In the genomic region with DNA sequence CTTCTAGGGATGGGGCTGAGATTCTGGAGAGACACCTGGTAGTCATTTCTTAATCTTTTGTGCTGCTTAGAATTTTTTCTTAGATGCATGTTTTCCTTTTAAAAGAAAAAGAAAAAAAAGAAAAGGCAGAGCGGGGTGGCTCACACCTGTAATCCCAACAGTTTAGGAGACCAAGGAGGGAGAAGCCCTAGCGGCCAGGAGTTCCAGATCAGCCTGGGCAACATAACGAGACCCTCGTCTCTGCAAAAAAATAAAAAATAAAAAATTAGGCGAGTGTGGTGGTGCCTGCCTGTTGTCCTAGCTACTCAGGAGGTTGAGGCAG, we compare ENCODE assay signal across 19 cellular contexts. TPM values are rescaled to one million over a fixed set of nuclear protein-coding genes. Genes with fewer than 3 reads are reported as not detected.
"Had no signal": no experiment of that assay in that cellular context is flagged by ENCODE, and none has a peak within 500 bp of the region (broad histone marks: within the 10 kb centered on the region; RNA-seq: fewer than 3 reads in every experiment).

No MANE protein-coding gene starts in this region.

- DNase-seq: activated CD4-positive, alpha-beta T cell treated with anti-CD3 and anti-CD28 coated beads for 4 hours; activated effector memory CD4-positive, alpha-beta T cell treated with anti-CD3 and anti-CD28 coated beads, Interleukin-2, amount 50 U/mL, for 16 hours; activated naive CD8-positive, alpha-beta T cell treated with anti-CD3 and anti-CD28 coated beads for 36 hours; activated T-cell treated with anti-CD3 and anti-CD28 coated beads, Interleukin-2, amount 50 U/mL, for 1 hour; foreskin keratinocyte; head of caudate nucleus; pancreas; stimulated activated CD4-positive, alpha-beta T cell treated with anti-CD3 and anti-CD28 coated beads, Interleukin-4, amount 100 ng/mL, for 1 hour; stimulated activated CD8-positive, alpha-beta memory T cell treated with anti-CD3 and anti-CD28 coated beads, Interleukin-4, amount 100 ng/mL, for 48 hours; stimulated activated naive CD8-positive, alpha-beta T cell treated with anti-CD3 and anti-CD28 coated beads, Interleukin-15, amount 100 ng/mL, for 72 hours; T-helper 1 cell had no signal

- H3K9me3 Mint-ChIP-seq: activated naive CD8-positive, alpha-beta T cell treated with anti-CD3 and anti-CD28 coated beads for 36 hours; stimulated activated naive CD8-positive, alpha-beta T cell treated with anti-CD3 and anti-CD28 coated beads, Interleukin-15, amount 100 ng/mL, for 72 hours had no signal

- H3K27ac ChIP-seq: foreskin keratinocyte, pancreas, thoracic aorta, VCaP had no signal

- H3K36me3 Mint-ChIP-seq: activated naive CD8-positive, alpha-beta T cell treated with anti-CD3 and anti-CD28 coated beads for 36 hours had no signal

- H3K9me3 ChIP-seq: pancreas, thoracic aorta had no signal

- ATAC-seq: foreskin keratinocyte; stimulated activated naive CD8-positive, alpha-beta T cell treated with anti-CD3 and anti-CD28 coated beads, Interleukin-15, amount 100 ng/mL, for 72 hours had no signal

- H3K27ac Mint-ChIP-seq: activated naive CD8-positive, alpha-beta T cell treated with anti-CD3 and anti-CD28 coated beads for 36 hours; stimulated activated naive CD8-positive, alpha-beta T cell treated with anti-CD3 and anti-CD28 coated beads, Interleukin-15, amount 100 ng/mL, for 72 hours had no signal

- H3K36me3 ChIP-seq: pancreas, thoracic aorta had no signal

RNA-seq across cellular contexts. Expression of a gene that starts 10.7 kb away (rescaled TPM):
- total RNA-seq: activated CD8-positive, alpha-beta memory T cell treated with anti-CD3 and anti-CD28 coated beads for 36 hours; activated naive CD8-positive, alpha-beta T cell treated with anti-CD3 and anti-CD28 coated beads for 36 hours; lung microvascular endothelial cell; mononuclear cell had no signal

RNA-seq across cellular contexts. Expression of a gene that starts 46.0 kb away (rescaled TPM):
- total RNA-seq: activated CD8-positive, alpha-beta memory T cell treated with anti-CD3 and anti-CD28 coated beads for 36 hours; activated naive CD8-positive, alpha-beta T cell treated with anti-CD3 and anti-CD28 coated beads for 36 hours; foreskin keratinocyte; lung microvascular endothelial cell; mononuclear cell had no signal

RNA-seq across cellular contexts. Expression of a gene that starts 54.1 kb away (rescaled TPM):
- total RNA-seq: activated CD8-positive, alpha-beta memory T cell treated with anti-CD3 and anti-CD28 coated beads for 36 hours; activated naive CD8-positive, alpha-beta T cell treated with anti-CD3 and anti-CD28 coated beads for 36 hours; foreskin keratinocyte; lung microvascular endothelial cell; renal cortical epithelial cell had no signal
- polyA plus RNA-seq: aorta, foreskin keratinocyte, neural cell had no signal
